In the genomic region with DNA sequence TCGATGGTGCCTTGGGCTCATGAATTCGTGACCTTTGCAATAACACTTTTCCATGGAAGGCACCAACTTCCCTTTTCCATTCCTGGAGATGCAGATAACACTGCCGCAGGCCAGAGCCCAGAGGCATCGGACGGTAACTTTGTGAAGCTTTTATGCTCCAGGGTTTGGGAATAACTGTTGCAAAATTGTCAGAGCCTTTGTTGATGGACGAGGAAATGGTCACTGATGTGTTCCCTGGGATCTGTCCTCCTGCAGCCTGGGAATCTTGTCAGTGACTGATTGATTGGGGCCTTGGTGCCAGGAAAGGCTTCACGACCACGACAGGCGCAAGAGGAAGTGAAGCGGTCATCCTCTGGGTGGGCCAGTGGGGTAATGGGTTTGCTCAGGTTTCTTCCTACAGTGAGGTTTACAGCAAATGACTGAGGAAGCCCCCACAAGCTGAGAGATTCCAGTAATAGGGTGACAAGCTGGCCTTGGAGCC, we compare ENCODE assay signal across 12 cellular contexts. TPM values are rescaled to one million over a fixed set of nuclear protein-coding genes. Genes with fewer than 3 reads are reported as not detected.
DNase-seq lines count a peak whose midpoint lies in the region; ATAC-seq and TF ChIP-seq lines count a peak whose summit lies in the region.
"Had no signal": no experiment of that assay in that cellular context is flagged by ENCODE, and none has a peak within 500 bp of the region (broad histone marks: within the 10 kb centered on the region; RNA-seq: fewer than 3 reads in every experiment).

No MANE protein-coding gene starts in this region.

- no peaks in the 10 kb centered on the region for H3K9me3 ChIP-seq in adrenal gland (replicated peaks in 1 of 3)
- H3K9me3 ChIP-seq in mucosa of rectum (ENCODE audit: control insufficient read depth in 2 of 2, low read length in 2 of 2) = no peaks in the 10 kb centered on the region
- H3K9me3 ChIP-seq in tibial artery = no peaks in the 10 kb centered on the region
- H3K9me3 ChIP-seq: prostate gland had no signal

- peaks cover 11 to 52% of the 10 kb centered on the region in 2 donors for H3K4me1 ChIP-seq in adrenal gland (replicated peaks in 1 of 2)
- H3K4me1 ChIP-seq in mucosa of rectum (ENCODE audit: control insufficient read depth in 2 of 2, insufficient read depth in 2 of 2, low read length in 2 of 2) = peaks cover 38 to 45% of the 10 kb centered on the region in 2 donors
- H3K4me1 ChIP-seq in tibial artery = peaks cover 0 to 26% (median 17%) of the 10 kb centered on the region in 4 donors
- H3K4me1 ChIP-seq: prostate gland had no signal

- peaks cover 0 to 15% of the 10 kb centered on the region in 2 donors for H3K36me3 ChIP-seq in adrenal gland (replicated peaks in 1 of 2)
- peaks cover 13 to 31% of the 10 kb centered on the region in 2 donors for H3K36me3 ChIP-seq in mucosa of rectum (ENCODE audit: control insufficient read depth in 2 of 2, insufficient read depth in 2 of 2, low read length in 2 of 2)
- peaks cover 9 to 57% (median 29%) of the 10 kb centered on the region in 3 donors for H3K36me3 ChIP-seq in tibial artery

- H3K4me3 ChIP-seq in adrenal gland (no peak overlapping the region), mucosa of rectum (ENCODE audit: low read length in 2 of 2) (no peak overlapping the region), tibial artery (no peak overlapping the region)
- H3K4me3 ChIP-seq: prostate gland had no signal

- no peaks in the 10 kb centered on the region for H3K27me3 Mint-ChIP-seq in activated naive CD8-positive, alpha-beta T cell
- H3K27me3 Mint-ChIP-seq in activated naive CD8-positive, alpha-beta T cell treated with anti-CD3 and anti-CD28 coated beads, Interleukin-2, amount 50 U/mL, for 24 hours = no peaks in the 10 kb centered on the region

- TF ChIP-seq CTCF in adrenal gland (IDR thresholded peaks at IDR 0.05) (no peak), tibial artery (IDR thresholded peaks at IDR 0.05) (no peak)

- peak overlapping the region; percentile 92 for H3K27ac Mint-ChIP-seq in activated naive CD8-positive, alpha-beta T cell
- H3K27ac Mint-ChIP-seq in activated naive CD8-positive, alpha-beta T cell treated with anti-CD3 and anti-CD28 coated beads, Interleukin-2, amount 50 U/mL, for 24 hours = no peak overlapping the region

- H3K9me3 Mint-ChIP-seq in activated naive CD8-positive, alpha-beta T cell (ENCODE audit: low read depth) = no peaks in the 10 kb centered on the region
- no peaks in the 10 kb centered on the region for H3K9me3 Mint-ChIP-seq in activated naive CD8-positive, alpha-beta T cell treated with anti-CD3 and anti-CD28 coated beads, Interleukin-2, amount 50 U/mL, for 24 hours

- intact Hi-C loops in adrenal gland (cut with DNase I) = no loop called here
- intact Hi-C loops in tibial artery (cut with DNase I; ENCODE audit: low total_unique reads) = no loop called here

- WGBS in adrenal gland, 4 donors = 51 to 68% (median 62%) methylated on average over 7 to 10 of the region's 10 CpGs

- DNase-seq in activated naive CD8-positive, alpha-beta T cell treated with anti-CD3 and anti-CD28 coated beads, Interleukin-2, amount 50 U/mL, for 24 hours = no peak
- DNase-seq in adrenal gland = peak in 1 of 7 donors; percentile 55
- no peak for DNase-seq in tibial artery
- DNase-seq in HPDE6-E6E7 (ENCODE audit: extremely low spot score) = no peak
- DNase-seq in HUDEP-2 (lab: John Stamatoyannopoulos, UW; ENCODE audit: unreplicated experiment in 76 of 76) = no peak
- DNase-seq in germinal center (ENCODE audit: low spot score) = no peak
- DNase-seq: hippocampal formation; NK-92 treated with Interleukin-12 subunit alpha and Interleukin-12 subunit beta, amount 100 ng/mL, for 24 hours had no signal

- H3K27ac ChIP-seq in adrenal gland = peak overlapping the region; percentile 26 to 92 (median 59)
- H3K27ac ChIP-seq in mucosa of rectum (ENCODE audit: low read depth in 2 of 2, low read length in 2 of 2) = peak overlapping the region; percentile 61 to 64
- H3K27ac ChIP-seq in tibial artery = peak overlapping the region; percentile 39 to 61
- H3K27ac ChIP-seq: C4-2B had no signal

- no peak for TF ChIP-seq POLR2A in adrenal gland (IDR thresholded peaks at IDR 0.05)

- H3K36me3 Mint-ChIP-seq in activated naive CD8-positive, alpha-beta T cell = peaks cover 3% of the 10 kb centered on the region
- H3K36me3 Mint-ChIP-seq in activated naive CD8-positive, alpha-beta T cell treated with anti-CD3 and anti-CD28 coated beads, Interleukin-2, amount 50 U/mL, for 24 hours (ENCODE audit: low read depth) = peaks cover 26% of the 10 kb centered on the region

- no peak overlapping the region for H3K4me3 Mint-ChIP-seq in activated naive CD8-positive, alpha-beta T cell
- H3K4me3 Mint-ChIP-seq in activated naive CD8-positive, alpha-beta T cell treated with anti-CD3 and anti-CD28 coated beads, Interleukin-2, amount 50 U/mL, for 24 hours = no peak overlapping the region

- H3K27me3 ChIP-seq in adrenal gland (no peaks in the 10 kb centered on the region), mucosa of rectum (ENCODE audit: control insufficient read depth in 2 of 2, insufficient read depth in 2 of 2, low read length in 2 of 2) (no peaks in the 10 kb centered on the region), tibial artery (no peaks in the 10 kb centered on the region)

- H3K9ac ChIP-seq in mucosa of rectum (ENCODE audit: low read depth in 1 of 2, low read length in 2 of 2) = peak overlapping the region in 1 of 2 donors; percentile 17

- no peak for ATAC-seq in activated naive CD8-positive, alpha-beta T cell treated with anti-CD3 and anti-CD28 coated beads, Interleukin-2, amount 50 U/mL, for 24 hours

- peaks cover 43% of the 10 kb centered on the region for H3K4me1 Mint-ChIP-seq in activated naive CD8-positive, alpha-beta T cell (ENCODE audit: low read depth)
- H3K4me1 Mint-ChIP-seq in activated naive CD8-positive, alpha-beta T cell treated with anti-CD3 and anti-CD28 coated beads, Interleukin-2, amount 50 U/mL, for 24 hours = peaks cover 60% of the 10 kb centered on the region

RNA-seq across cellular contexts. Expression of a gene that starts 37.4 kb away (rescaled TPM):
- total RNA-seq in adrenal gland = 10 to 100 TPM; 27.9 to 64.5 (median 34.9) TPM
- polyA plus RNA-seq in adrenal gland = 10 to 100 TPM; 11.9 to 26.9 (median 21.9) TPM

RNA-seq across cellular contexts. Expression of a gene that starts 56.0 kb away (rescaled TPM):
- total RNA-seq in adrenal gland = 100 to 1,000 TPM in 3 of 8 donors, 10 to 100 TPM in 3, 1 to 10 TPM in 2; 5.3 to 114 (median 60.3) TPM
- polyA plus RNA-seq in adrenal gland = 10 to 100 TPM in 2 of 3 donors, 1 to 10 TPM in 1; 4.8 to 96.5 (median 15.4) TPM
